Comparison of ENCODE assay signal across 17 cellular contexts in the genomic region with DNA sequence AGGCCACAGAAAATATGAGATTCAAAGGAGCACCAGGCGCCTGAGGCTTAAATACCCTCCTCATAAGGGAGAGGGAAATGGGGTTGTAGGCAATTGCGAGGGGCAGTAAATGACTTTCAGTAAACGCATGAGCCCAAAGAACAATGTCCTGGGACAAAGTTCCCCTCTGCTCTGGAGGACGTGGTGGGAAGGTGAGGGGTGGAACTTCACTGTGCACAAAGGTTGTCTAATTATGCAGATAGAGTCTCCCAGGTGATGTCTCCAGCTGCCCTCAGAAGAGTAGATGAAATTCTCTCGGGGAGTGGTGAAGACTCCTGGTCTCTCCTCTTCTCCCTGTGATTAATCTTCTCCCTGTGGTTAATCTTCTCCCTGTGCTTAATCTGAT. TPM values are rescaled to one million over a fixed set of nuclear protein-coding genes. Genes with fewer than 3 reads are reported as not detected.
DNase-seq lines count a peak whose midpoint lies in the region; FAIRE-seq lines count a peak whose summit lies in the region.
"Had no signal": no experiment of that assay in that cellular context is flagged by ENCODE, and none has a peak within 500 bp of the region (broad histone marks: within the 10 kb centered on the region; RNA-seq: fewer than 3 reads in every experiment).

No MANE protein-coding gene starts in this region.

- peak overlapping the region in 7 of 11 experiments; percentile 54 to 88 (median 72); a peak in 13 of 22 replicates for H3K4me2 ChIP-seq in BLaER1 treated with 17β-estradiol and CSF1 and Interleukin-3, amounts not matched to agents 10 nM and 100 nM
- H3K4me2 ChIP-seq: SK-N-SH had no signal

- no peaks in the 10 kb centered on the region for H4K20me1 ChIP-seq in BLaER1 treated with 17β-estradiol and CSF1 and Interleukin-3, amounts not matched to agents 10 nM and 100 nM

- H3K27me3 ChIP-seq in BLaER1 treated with 17β-estradiol and CSF1 and Interleukin-3, amounts not matched to agents 10 nM and 100 nM, result no peaks in the 10 kb centered on the region
- H3K27me3 ChIP-seq in layer of hippocampus (ENCODE audit: control insufficient read depth, insufficient read depth, low read length) (no peaks in the 10 kb centered on the region), small intestine (ENCODE audit: control insufficient read depth in 2 of 2, insufficient read depth in 2 of 2, low read length in 2 of 2) (no peaks in the 10 kb centered on the region)

- peaks cover 20 to 34% (median 24%) of the 10 kb centered on the region in 11 experiments for H3K9me3 ChIP-seq in BLaER1 treated with 17β-estradiol and CSF1 and Interleukin-3, amounts not matched to agents 10 nM and 100 nM (replicated peaks in 1 of 11)
- no peaks in the 10 kb centered on the region for H3K9me3 ChIP-seq in small intestine (ENCODE audit: control insufficient read depth, low read depth)
- H3K9me3 ChIP-seq: HAP-1, SK-N-SH had no signal

- WGBS in small intestine, 3 donors, result 35 to 63% (median 51%) methylated on average over 5 of the region's 5 CpGs

- H3K36me3 ChIP-seq in BLaER1 treated with 17β-estradiol and CSF1 and Interleukin-3, amounts not matched to agents 10 nM and 100 nM, result no peaks in the 10 kb centered on the region
- no peaks in the 10 kb centered on the region for H3K36me3 ChIP-seq in small intestine (ENCODE audit: control insufficient read depth in 2 of 2, insufficient read depth in 2 of 2, low read length in 2 of 2)
- H3K36me3 ChIP-seq: HAP-1 had no signal

- DNase-seq in small intestine (peak; percentile 85), A172 (ENCODE audit: low spot score) (no peak), midbrain (lab: John Stamatoyannopoulos, UW) (no peak)
- DNase-seq in activated CD4-positive, alpha-beta T cell treated with anti-CD3 and anti-CD28 coated beads for 48 hours, result no peak
- DNase-seq: ACHN; CD4-positive, alpha-beta T cell; DMS53; NCI-H1930; NCI-H2171; NCI-H510A; NCI-H774; SK-N-SH had no signal

- H3K9ac ChIP-seq in BLaER1 treated with 17β-estradiol and CSF1 and Interleukin-3, amounts not matched to agents 10 nM and 100 nM, result no peak overlapping the region
- H3K9ac ChIP-seq: SK-N-SH had no signal

- peaks cover 12 to 32% (median 22%) of the 10 kb centered on the region in 10 experiments for H3K4me1 ChIP-seq in BLaER1 treated with 17β-estradiol and CSF1 and Interleukin-3, amounts not matched to agents 10 nM and 100 nM
- peaks cover 5 to 7% of the 10 kb centered on the region in 2 donors for H3K4me1 ChIP-seq in small intestine (ENCODE audit: control insufficient read depth in 2 of 2, insufficient read depth in 1 of 2, low read depth in 1 of 2, low read length in 1 of 2)
- H3K4me1 ChIP-seq: HAP-1 had no signal

- no peak overlapping the region for H3K4me3 ChIP-seq in BLaER1 treated with 17β-estradiol and CSF1 and Interleukin-3, amounts not matched to agents 10 nM and 100 nM
- no peak overlapping the region for H3K4me3 ChIP-seq in small intestine (ENCODE audit: low read depth in 1 of 2, low read length in 2 of 2)
- H3K4me3 ChIP-seq: HAP-1 had no signal

- FAIRE-seq in small intestine (lab: Jason Lieb, UNC), result no peak
- FAIRE-seq: GM19239 had no signal

- no peak overlapping the region for H3K27ac ChIP-seq in BLaER1 treated with 17β-estradiol and CSF1 and Interleukin-3, amounts not matched to agents 10 nM and 100 nM
- H3K27ac ChIP-seq in cingulate gyrus (ENCODE audit: low read depth, low read length), result peak overlapping the region; percentile 56
- H3K27ac ChIP-seq in layer of hippocampus (ENCODE audit: low read depth, low read length), result peak overlapping the region; percentile 52
- peak overlapping the region in 1 of 2 donors; percentile 66 for H3K27ac ChIP-seq in small intestine (ENCODE audit: low read depth in 1 of 2, low read length in 1 of 2)

RNA-seq across cellular contexts. Expression of a gene that starts 26.3 kb away (rescaled TPM):
- under 1 TPM in 1 of 3 donors, not detected in 2; 0.25 TPM for polyA plus RNA-seq in small intestine
- total RNA-seq in A172 (2014; rRNA removed; shearing (Covaris generic)), result 0.14 and 0.71 TPM in 2 replicates
- total RNA-seq: CD4-positive, alpha-beta T cell had no signal

Comparison
In these comparisons a context has a peak if more than half of its experiments do, and no peak if none do; other contexts are left out.
1. H3K27ac ChIP-seq: peak in cingulate gyrus (single experiment) and layer of hippocampus (single experiment); none in BLaER1 treated with 17β-estradiol and CSF1 and Interleukin-3, amounts not matched to agents 10 nM and 100 nM (0 of 11).